In the genomic region with DNA sequence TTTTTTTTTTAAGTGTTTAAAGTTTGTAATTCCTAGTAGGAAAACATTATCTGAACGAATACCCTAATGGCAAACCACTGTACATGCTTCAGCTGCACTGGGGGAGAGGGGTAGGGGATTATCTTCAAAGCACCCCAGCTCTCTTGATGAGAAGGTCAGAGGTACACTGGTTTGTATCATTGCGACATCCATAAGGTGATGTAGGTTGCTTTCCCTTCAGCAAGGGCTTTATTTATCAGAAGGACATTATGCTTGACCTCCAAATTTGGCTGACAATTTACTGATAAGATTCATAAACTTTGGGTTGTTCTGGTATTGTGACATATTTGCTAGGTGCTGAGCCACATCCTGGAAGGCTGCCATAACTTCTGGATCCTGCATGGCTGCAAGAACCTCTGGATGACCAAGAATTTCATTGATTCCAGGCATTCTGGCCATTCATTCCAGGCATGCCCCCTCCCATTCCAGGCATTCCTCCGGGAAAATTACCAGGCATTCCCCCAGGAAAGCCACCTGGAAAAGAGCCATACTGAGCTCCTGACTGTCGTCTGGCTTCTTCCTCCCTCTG, we compare ENCODE assay signal across 1 cellular context.
TF ChIP-seq lines count a peak whose summit lies in the region.

No MANE protein-coding gene starts in this region.

TF ChIP-seq in GM23338, 12 proteins besides CTCF, POLR2A, EP300 and RAD21 (continued from another document):
- TF ChIP-seq ZNF462 (CRISPR knock-in tag; IDR thresholded peaks at IDR 0.05) (peak; percentile 89), ZNF114 (CRISPR knock-in tag; IDR thresholded peaks at IDR 0.05) (peak; percentile 25; the same call in 1 of the 2 replicates)
